1 cellular context compared by ENCODE assay signal in genomic region chr3:184110316-184110725, GRCh38.
TF ChIP-seq lines count a peak whose summit lies in the region.

No MANE protein-coding gene starts in this region.

TF ChIP-seq in SK-N-SH treated with all-trans-retinoic acid at 6 μM for 48 hours, 23 proteins besides CTCF, POLR2A, EP300 and RAD21 (continued from another document):
- TF ChIP-seq TCF4 (CRISPR knock-in tag; IDR thresholded peaks at IDR 0.05; ENCODE audit: borderline replicate concordance): no peak
- TF ChIP-seq CSRNP3 (CRISPR knock-in tag; IDR thresholded peaks at IDR 0.05): no peak
